In the genomic region with DNA sequence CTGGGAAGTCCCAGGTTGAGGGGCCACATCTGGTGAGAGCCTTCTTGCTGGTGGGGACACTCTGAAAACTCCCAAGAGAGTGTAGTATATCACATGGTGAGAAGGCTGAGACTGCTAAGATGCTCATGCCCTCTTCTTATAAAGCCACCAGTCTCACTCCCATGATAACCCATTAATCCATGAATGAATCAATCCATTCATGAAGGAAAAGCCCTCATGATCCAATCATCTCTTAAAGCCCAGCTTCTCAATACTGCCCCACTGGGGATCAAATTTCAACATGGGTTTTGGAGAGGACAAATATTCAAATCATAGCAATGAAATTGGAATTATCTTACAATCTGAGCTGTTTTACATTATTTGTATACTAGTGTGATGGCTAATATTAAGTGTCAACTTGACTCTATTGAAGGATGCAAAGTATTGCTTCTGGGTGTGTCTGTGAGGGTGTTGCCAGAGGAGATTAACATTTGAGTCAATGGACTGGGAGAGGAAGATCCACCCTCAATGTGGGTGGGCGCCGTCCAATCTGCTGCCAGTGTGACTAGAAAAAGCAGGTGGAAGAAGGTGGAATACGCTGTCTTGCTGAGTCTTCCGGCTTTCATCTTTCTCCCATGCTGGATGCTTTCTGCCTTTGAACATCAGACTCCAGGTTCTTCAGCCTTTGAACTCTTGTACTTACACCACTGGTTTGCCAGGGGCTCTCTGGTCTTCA, we compare ENCODE assay signal across 25 cellular contexts.
"Had no signal": no experiment of that assay in that cellular context is flagged by ENCODE, and none has a peak within 500 bp of the region (broad histone marks: within the 10 kb centered on the region; RNA-seq: fewer than 3 reads in every experiment).

No MANE protein-coding gene starts in this region.

- FAIRE-seq: kidney had no signal

- H3K27me3 ChIP-seq: gastrocnemius medialis, hepatocyte, neutrophil, suprapubic skin, transverse colon, vagina had no signal

- H3K4me3 Mint-ChIP-seq: mesothelial cell of epicardium; natural killer cell treated with Interleukin-12 subunit alpha and Interleukin-12 subunit beta and Interleukin-15 and Interleukin-18, amount 100 ng/mL, for 72 hours; neural crest cell; stimulated activated naive CD8-positive, alpha-beta T cell treated with anti-CD3 and anti-CD28 coated beads, Interleukin-15, amount 100 ng/mL, for 72 hours had no signal

- H3K4me3 ChIP-seq: coronary artery, gastrocnemius medialis, hepatocyte, mucosa of descending colon, smooth muscle cell, suprapubic skin, transverse colon, vagina had no signal

- H3K4me1 ChIP-seq: gastrocnemius medialis, parathyroid adenoma, suprapubic skin, vagina had no signal

- ATAC-seq: left lobe of liver; mucosa of descending colon; natural killer cell treated with Interleukin-12 subunit alpha and Interleukin-12 subunit beta and Interleukin-15 and Interleukin-18, amount 100 ng/mL, for 72 hours; sciatic nerve; stimulated activated naive CD8-positive, alpha-beta T cell treated with anti-CD3 and anti-CD28 coated beads, Interleukin-15, amount 100 ng/mL, for 72 hours had no signal

- H3K27ac ChIP-seq: coronary artery, gastrocnemius medialis, hepatocyte, neutrophil, parathyroid adenoma, suprapubic skin, transverse colon, vagina had no signal

- H3K9me3 ChIP-seq: gastrocnemius medialis, mucosa of descending colon, neutrophil, suprapubic skin, transverse colon, vagina had no signal

- H3K27ac Mint-ChIP-seq: mesothelial cell of epicardium; natural killer cell treated with Interleukin-12 subunit alpha and Interleukin-12 subunit beta and Interleukin-15 and Interleukin-18, amount 100 ng/mL, for 72 hours; progenitor cell of endocrine pancreas; stimulated activated naive CD8-positive, alpha-beta T cell treated with anti-CD3 and anti-CD28 coated beads, Interleukin-15, amount 100 ng/mL, for 72 hours had no signal

- H3K9me3 Mint-ChIP-seq: mesothelial cell of epicardium; naive B cell; natural killer cell treated with Interleukin-12 subunit alpha and Interleukin-12 subunit beta and Interleukin-15 and Interleukin-18, amount 100 ng/mL, for 72 hours; neural crest cell; stimulated activated naive CD8-positive, alpha-beta T cell treated with anti-CD3 and anti-CD28 coated beads, Interleukin-15, amount 100 ng/mL, for 72 hours had no signal

- H3K36me3 ChIP-seq: gastrocnemius medialis, neutrophil, suprapubic skin, transverse colon, vagina had no signal

- H3K27me3 Mint-ChIP-seq: progenitor cell of endocrine pancreas had no signal

- H3K36me3 Mint-ChIP-seq: mesothelial cell of epicardium; naive B cell; natural killer cell treated with Interleukin-12 subunit alpha and Interleukin-12 subunit beta and Interleukin-15 and Interleukin-18, amount 100 ng/mL, for 72 hours had no signal

- DNase-seq: dermis blood vessel endothelial cell; gastrocnemius medialis; kidney; mucosa of descending colon; naive B cell; stimulated activated CD4-positive, alpha-beta T cell treated with anti-CD3 and anti-CD28 coated beads, Interleukin-12 subunit alpha, Interleukin-12 subunit beta, amount 100 ng/mL, for 4 hours; stimulated activated CD4-positive, alpha-beta T cell treated with anti-CD3 and anti-CD28 coated beads, Interleukin-1b, Interleukin-23, amount 100 ng/mL, for 48 hours; stimulated activated CD4-positive, alpha-beta T cell treated with anti-CD3 and anti-CD28 coated beads, Interleukin-4, amount 100 ng/mL, for 1 hour; stimulated activated CD8-positive, alpha-beta memory T cell treated with anti-CD3 and anti-CD28 coated beads, Interleukin-4, amount 100 ng/mL, for 48 hours; stimulated activated naive CD4-positive, alpha-beta T cell; stimulated activated naive CD8-positive, alpha-beta T cell treated with anti-CD3 and anti-CD28 coated beads, Interleukin-15, amount 100 ng/mL, for 72 hours; transverse colon had no signal
